1 cellular context compared by ENCODE assay signal in genomic region chr2:8640498-8640897, GRCh38.
TF ChIP-seq lines count a peak whose summit lies in the region.

No MANE protein-coding gene starts in this region.

TF ChIP-seq in H1, 55 proteins besides CTCF, POLR2A, EP300 and RAD21 (continued from another document):
- TF ChIP-seq MAFK (IDR thresholded peaks at IDR 0.05; ENCODE audit: low read depth, low read length) (no peak), HDAC6 (IDR thresholded peaks at IDR 0.05; ENCODE audit: low read depth, low read length) (no peak), USF2 (IDR thresholded peaks at IDR 0.05; ENCODE audit: low read length) (no peak), PHF8 (conservative IDR thresholded peaks at IDR 0.05; ENCODE audit: low read depth, low read length) (no peak), TCF12 (IDR thresholded peaks at IDR 0.05; ENCODE audit: low read depth, low read length) (no peak), SP4 (IDR thresholded peaks at IDR 0.05; ENCODE audit: low read length) (no peak), SAP30 (IDR thresholded peaks at IDR 0.05; ENCODE audit: insufficient read depth, insufficient replicate concordance, low read length) (no peak), CTBP2 (IDR thresholded peaks at IDR 0.05; ENCODE audit: borderline replicate concordance, insufficient read depth, insufficient read length, low read length) (no peak)
